Comparison of ENCODE assay signal across 12 cellular contexts in genomic region chr6:5746392-5747140, GRCh38.
DNase-seq lines count a peak whose midpoint lies in the region; ATAC-seq and TF ChIP-seq lines count a peak whose summit lies in the region.
"Had no signal": no experiment of that assay in that cellular context is flagged by ENCODE, and none has a peak within 500 bp of the region (broad histone marks: within the 10 kb centered on the region; RNA-seq: fewer than 3 reads in every experiment).

No MANE protein-coding gene starts in this region.

- intact Hi-C loops in dorsolateral prefrontal cortex (cut with DNase I) = no loop called here

- no peak overlapping the region for H3K4me2 ChIP-seq in neuronal stem cell (ENCODE audit: insufficient read depth, low read length, poor library complexity, severe bottlenecking)

- TF ChIP-seq CTCF in NB4 (IDR thresholded peaks at IDR 0.05; ENCODE audit: low read depth, low read length) = peak; percentile 18
- TF ChIP-seq CTCF in chondrocyte (IDR thresholded peaks at IDR 0.05) = peak; percentile 49
- TF ChIP-seq CTCF in dorsolateral prefrontal cortex (IDR thresholded peaks at IDR 0.05 in 54 of 56, conservative IDR thresholded peaks at IDR 0.05 in 2 of 56; ENCODE audit: low read depth in 1 of 56, partially characterized antibody in 56 of 56) = no peak

- H3K4me3 Mint-ChIP-seq in chondrocyte (ENCODE audit: unreplicated experiment) = no peak overlapping the region
- H3K4me3 Mint-ChIP-seq: activated CD4-positive, alpha-beta T cell treated with anti-CD3 and anti-CD28 coated beads, Interleukin-2, amount 10 ng/mL, durations not matched to agents 7 days and 5 days; naive B cell had no signal

- H3K27me3 ChIP-seq in neuronal stem cell (ENCODE audit: control insufficient read depth in 3 of 3, insufficient read depth in 3 of 3, low read depth in 1 of 3, low read length in 3 of 3) (no peaks in the 10 kb centered on the region), dorsolateral prefrontal cortex (no peaks in the 10 kb centered on the region)

- peak overlapping the region; percentile 40 for H2BK15ac ChIP-seq in neuronal stem cell (ENCODE audit: low read length)

- no peak overlapping the region for H2BK5ac ChIP-seq in neuronal stem cell (ENCODE audit: low read length)

- no peaks in the 10 kb centered on the region for H3K79me1 ChIP-seq in neuronal stem cell (ENCODE audit: low read depth, low read length)

- peaks cover 11% of the 10 kb centered on the region for H3K4me1 Mint-ChIP-seq in chondrocyte (ENCODE audit: low read depth)
- H3K4me1 Mint-ChIP-seq: activated CD4-positive, alpha-beta T cell treated with anti-CD3 and anti-CD28 coated beads, Interleukin-2, amount 10 ng/mL, durations not matched to agents 7 days and 5 days had no signal

- H3K9ac ChIP-seq in neuronal stem cell (ENCODE audit: low read depth, low read length, poor library complexity) = no peak overlapping the region

- no peak overlapping the region for H2BK120ac ChIP-seq in neuronal stem cell (ENCODE audit: low read depth, low read length)

- no peak overlapping the region for H3K23ac ChIP-seq in neuronal stem cell (ENCODE audit: low read depth, low read length, poor library complexity)

- no peaks in the 10 kb centered on the region for H3K9me3 Mint-ChIP-seq in chondrocyte (ENCODE audit: low read depth)

- ATAC-seq in GM18909 (IDR thresholded peaks at IDR 0.05; ENCODE audit: poor library complexity, unreplicated experiment) = no peak
- ATAC-seq: stimulated activated naive CD8-positive, alpha-beta T cell treated with anti-CD3 and anti-CD28 coated beads, Interleukin-15, Interleukin-2, amounts not matched to agents 100 U/mL and 50 U/mL, for 24 hours had no signal

- H3K36me3 ChIP-seq in neuronal stem cell (replicated peaks in 1 of 2; ENCODE audit: control insufficient read depth in 2 of 2, insufficient read depth in 2 of 2, low read length in 2 of 2) = no peaks in the 10 kb centered on the region

- no peak overlapping the region for H2AK5ac ChIP-seq in neuronal stem cell (ENCODE audit: low read depth, low read length)

- H3K4me3 ChIP-seq in NB4 (ENCODE audit: low read depth, low read length) (no peak overlapping the region), neuronal stem cell (ENCODE audit: low read length in 2 of 2) (no peak overlapping the region), dorsolateral prefrontal cortex (no peak overlapping the region)

- H3K14ac ChIP-seq in neuronal stem cell (ENCODE audit: low read length) = no peak overlapping the region

- peaks cover 2 to 5% of the 10 kb centered on the region in 2 donors for H3K4me1 ChIP-seq in neuronal stem cell (ENCODE audit: control insufficient read depth in 2 of 2, insufficient read depth in 1 of 2, low read depth in 1 of 2, low read length in 2 of 2)

- no peaks in the 10 kb centered on the region for H3K9me3 ChIP-seq in neuronal stem cell (replicated peaks in 1 of 2; ENCODE audit: control insufficient read depth in 2 of 2, insufficient read depth in 1 of 2, low read depth in 1 of 2, low read length in 2 of 2)

- H4K8ac ChIP-seq in neuronal stem cell (ENCODE audit: low read depth, low read length) = no peak overlapping the region

- no peak overlapping the region for H2BK12ac ChIP-seq in neuronal stem cell (ENCODE audit: low read length)

- DNase-seq in ELF-1 (ENCODE audit: low read depth, low spot score) (peak; percentile 54), NB4 (ENCODE audit: low read depth) (peak; percentile 33), chondrocyte (ENCODE audit: low spot score) (no peak), neuronal stem cell (ENCODE audit: low spot score) (peak; percentile 17), dorsolateral prefrontal cortex (no peak)
- DNase-seq in stimulated activated CD4-positive, alpha-beta T cell treated with anti-CD3 and anti-CD28 coated beads, Interleukin-1b, Interleukin-23, amount 100 ng/mL, for 48 hours = no peak
- DNase-seq: activated CD4-positive, alpha-beta T cell treated with anti-CD3 and anti-CD28 coated beads, Interleukin-2, amount 10 ng/mL, durations not matched to agents 7 days and 5 days; activated naive CD4-positive, alpha-beta T cell treated with Interleukin-2 at 50 U/mL for 16 hours; naive B cell; NCI-H2081 treated with DMSO at 0.1 percent for 48 hours; stimulated activated naive CD8-positive, alpha-beta T cell treated with anti-CD3 and anti-CD28 coated beads, Interleukin-15, Interleukin-2, amounts not matched to agents 100 U/mL and 50 U/mL, for 24 hours had no signal

- no peak overlapping the region for H3K4ac ChIP-seq in neuronal stem cell (ENCODE audit: low read length)

- H2AFZ ChIP-seq in neuronal stem cell (ENCODE audit: low read length) = no peak overlapping the region

- H3K18ac ChIP-seq in neuronal stem cell (ENCODE audit: low read length) = peak overlapping the region; percentile 6

- H3K27me3 Mint-ChIP-seq in chondrocyte (ENCODE audit: low read depth) = no peaks in the 10 kb centered on the region
- H3K27me3 Mint-ChIP-seq: activated CD4-positive, alpha-beta T cell treated with anti-CD3 and anti-CD28 coated beads, Interleukin-2, amount 10 ng/mL, durations not matched to agents 7 days and 5 days; naive B cell had no signal

- H4K91ac ChIP-seq in neuronal stem cell (ENCODE audit: low read depth, low read length, poor library complexity) = no peak overlapping the region

- H3K36me3 Mint-ChIP-seq in chondrocyte (ENCODE audit: low read depth) = no peaks in the 10 kb centered on the region

- WGBS in neuronal stem cell (ENCODE audit: extremely low coverage in 2 of 2, insufficient read length in 2 of 2, insufficient replicate concordance in 1 of 2), 2 donors = no CpG with 5 or more reads among the region's 7 CpGs

- no peak overlapping the region for H3K27ac Mint-ChIP-seq in chondrocyte (ENCODE audit: unreplicated experiment)
- H3K27ac Mint-ChIP-seq: activated CD4-positive, alpha-beta T cell treated with anti-CD3 and anti-CD28 coated beads, Interleukin-2, amount 10 ng/mL, durations not matched to agents 7 days and 5 days had no signal

- no peak for TF ChIP-seq POLR2A in NB4 (IDR thresholded peaks at IDR 0.05; ENCODE audit: extremely low read depth, insufficient read length)

- H3K27ac ChIP-seq in neuronal stem cell (replicated peaks; ENCODE audit: low read length) (no peak overlapping the region), dorsolateral prefrontal cortex (no peak overlapping the region)

Comparison
In these comparisons a context has a peak if more than half of its experiments do, and no peak if none do; other contexts are left out.
1. DNase-seq: peak in ELF-1 (single experiment), NB4 (single experiment) and neuronal stem cell (single experiment); none in chondrocyte (single experiment), stimulated activated CD4-positive, alpha-beta T cell treated with anti-CD3 and anti-CD28 coated beads, Interleukin-1b, Interleukin-23, amount 100 ng/mL, for 48 hours (single experiment) and dorsolateral prefrontal cortex (0 of 10).
2. CTCF ChIP-seq: peak in NB4 (single experiment) and chondrocyte (single experiment); none in dorsolateral prefrontal cortex (0 of 56).